ENCODE assay signal across 10 cellular contexts in genomic region chr14:34692898-34693227, GRCh38. TPM values are rescaled to one million over a fixed set of nuclear protein-coding genes. Genes with fewer than 3 reads are reported as not detected.
DNase-seq lines count a peak whose midpoint lies in the region; ATAC-seq, FAIRE-seq and TF ChIP-seq lines count a peak whose summit lies in the region.
"Had no signal": no experiment of that assay in that cellular context is flagged by ENCODE, and none has a peak within 500 bp of the region (broad histone marks: within the 10 kb centered on the region; RNA-seq: fewer than 3 reads in every experiment).

No MANE protein-coding gene starts in this region.

- no peak for FAIRE-seq in H1 (lab: Jason Lieb, UNC)
- FAIRE-seq: bronchial epithelial cell had no signal

- H3K27me3 Mint-ChIP-seq in naive thymus-derived CD4-positive, alpha-beta T cell, result peaks cover 0 to 12% (median 0%) of the 10 kb centered on the region in 5 donors

- H3K4me1 ChIP-seq in heart left ventricle (peaks cover 0 to 10% (median 0%) of the 10 kb centered on the region in 12 donors), H1 (replicated peaks in 1 of 4; ENCODE audit: control insufficient read depth in 3 of 4, insufficient read depth in 4 of 4, low read length in 3 of 4) (peaks cover 0 to 6% (median under 1%) of the 10 kb centered on the region in 4 experiments; a peak in 3 of 7 replicates), upper lobe of left lung (peaks cover 0 to 9% (median 1%) of the 10 kb centered on the region in 4 donors)
- peaks cover 0 to 5% of the 10 kb centered on the region in 2 donors for H3K4me1 ChIP-seq in naive thymus-derived CD4-positive, alpha-beta T cell (ENCODE audit: control insufficient read depth in 2 of 2, insufficient read depth in 2 of 2, low read length in 2 of 2)

- H3K79me2 ChIP-seq in H1 (ENCODE audit: control insufficient read depth in 1 of 2, insufficient read depth in 2 of 2, low read length in 2 of 2), result no peaks in the 10 kb centered on the region

- no peaks in the 10 kb centered on the region for H3K9me3 ChIP-seq in heart left ventricle
- no peaks in the 10 kb centered on the region for H3K9me3 ChIP-seq in H1 (ENCODE audit: insufficient read depth in 2 of 2, low read depth in 1 of 2, low read length in 1 of 2)
- no peaks in the 10 kb centered on the region for H3K9me3 ChIP-seq in naive thymus-derived CD4-positive, alpha-beta T cell (ENCODE audit: control insufficient read depth in 2 of 3, low read length in 3 of 3)
- H3K9me3 ChIP-seq in upper lobe of left lung, result no peaks in the 10 kb centered on the region

- no peak for TF ChIP-seq RAD21 in H1 (IDR thresholded peaks at IDR 0.05 in 1 of 2, conservative IDR thresholded peaks at IDR 0.05 in 1 of 2; ENCODE audit: low read depth in 2 of 2, low read length in 2 of 2)

- WGBS in heart left ventricle, 4 donors, result 73 to 86% (median 78%) methylated on average over 2 of the region's 2 CpGs
- 83% methylated on average over 2 of the region's 2 CpGs; no CpG with 5 or more reads in 1 of the 2 experiments for WGBS in H1 (ENCODE audit: extremely low coverage in 1 of 2, insufficient coverage in 1 of 2, insufficient read length in 1 of 2, insufficient replicate concordance in 2 of 2, low coverage in 1 of 2, low lambda C conversion rate in 2 of 2, missing lambda C conversion rate in 1 of 2), 2 experiments
- 79 to 84% methylated on average over 2 of the region's 2 CpGs for WGBS in upper lobe of left lung, 2 donors

- intact Hi-C loops in heart left ventricle (cut with DNase I), result no loop called here
- intact Hi-C loops in Right ventricle myocardium superior (cut with DNase I), result no loop called here
- intact Hi-C loops in naive thymus-derived CD4-positive, alpha-beta T cell (cut with micrococcal nuclease), result loop anchor here in 1 of 2 donors (2.0 kb wide), 1 partner anchor 22 kb away; the partner anchor contains the start of gene CFL2

- no peak overlapping the region for H4K5ac ChIP-seq in H1 (ENCODE audit: insufficient read length, low read depth, low read length)

- no peak overlapping the region for H4K8ac ChIP-seq in H1 (ENCODE audit: extremely low read depth, insufficient read depth, low read length)

- H3K23me2 ChIP-seq in H1 (ENCODE audit: low read depth, low read length), result no peaks in the 10 kb centered on the region

- no peak for ATAC-seq in heart left ventricle
- ATAC-seq in Right ventricle myocardium superior (ENCODE audit: poor library complexity), result no peak
- ATAC-seq in naive thymus-derived CD4-positive, alpha-beta T cell, result no peak
- no peak for ATAC-seq in upper lobe of left lung (ENCODE audit: low FRiP score in 2 of 2)
- no peak for ATAC-seq in GM18870 (IDR thresholded peaks at IDR 0.05; ENCODE audit: unreplicated experiment)
- ATAC-seq in HG02759 (IDR thresholded peaks at IDR 0.05; ENCODE audit: unreplicated experiment), result no peak

- TF ChIP-seq CTCF in heart left ventricle (IDR thresholded peaks at IDR 0.05), result no peak
- TF ChIP-seq CTCF in H1 (IDR thresholded peaks at IDR 0.05; ENCODE audit: control extremely low read depth in 1 of 3, insufficient read depth in 1 of 3, low read depth in 1 of 3, low read length in 3 of 3), result no peak
- TF ChIP-seq CTCF in upper lobe of left lung (IDR thresholded peaks at IDR 0.05), result no peak
- TF ChIP-seq CTCF in GM13976 (IDR thresholded peaks at IDR 0.05; ENCODE audit: borderline replicate concordance, control extremely low read depth, extremely low read depth, insufficient read depth, missing control alignments), result no peak

- H2BK15ac ChIP-seq in H1 (ENCODE audit: low read length), result no peak overlapping the region

- no peaks in the 10 kb centered on the region for H4K20me1 ChIP-seq in H1 (replicated peaks in 1 of 2; ENCODE audit: control insufficient read depth in 1 of 2, insufficient read depth in 2 of 2, low read length in 2 of 2)

- H3K36me3 Mint-ChIP-seq in naive thymus-derived CD4-positive, alpha-beta T cell, result no peaks in the 10 kb centered on the region
- H3K36me3 Mint-ChIP-seq: IgD-negative memory B cell had no signal

- TF ChIP-seq POLR2A in heart left ventricle (IDR thresholded peaks at IDR 0.05) (no peak), H1 (IDR thresholded peaks at IDR 0.05; ENCODE audit: control extremely low read depth in 1 of 2, low read depth in 2 of 2, low read length in 2 of 2) (no peak), upper lobe of left lung (IDR thresholded peaks at IDR 0.05) (no peak)

- no peak for TF ChIP-seq EP300 in H1 (IDR thresholded peaks at IDR 0.05; ENCODE audit: borderline replicate concordance in 1 of 2, low read depth in 2 of 2, low read length in 2 of 2)
- no peak for TF ChIP-seq EP300 in upper lobe of left lung (IDR thresholded peaks at IDR 0.05)

- peaks cover 0 to 2% (median 0%) of the 10 kb centered on the region in 11 donors for H3K9me3 Mint-ChIP-seq in naive thymus-derived CD4-positive, alpha-beta T cell
- H3K9me3 Mint-ChIP-seq: IgD-negative memory B cell had no signal

- H2BK20ac ChIP-seq in H1 (ENCODE audit: low read length), result peak overlapping the region; percentile 24; the same call in 1 of the 2 replicates

- no peak overlapping the region for H3K56ac ChIP-seq in H1 (replicated peaks; ENCODE audit: insufficient read length, low read depth, low read length)

- no peaks in the 10 kb centered on the region for H3K79me1 ChIP-seq in H1 (ENCODE audit: low read depth, low read length)

- H3K4me2 ChIP-seq in H1 (ENCODE audit: insufficient read depth in 1 of 2, low read depth in 2 of 2, low read length in 2 of 2), result peak overlapping the region; percentile 26 to 55; a peak in 1 of 4 replicates

- H3K27me3 ChIP-seq in heart left ventricle (no peaks in the 10 kb centered on the region), H1 (replicated peaks in 1 of 4; ENCODE audit: control insufficient read depth in 3 of 4, extremely low read depth in 1 of 4, insufficient read depth in 3 of 4, low read length in 3 of 4) (0 out of 7 replicates have a peak, but pooled peaks cover 0 to 2% (median 0%) of the 10 kb centered on the region in 4 experiments), upper lobe of left lung (no peaks in the 10 kb centered on the region)
- no peaks in the 10 kb centered on the region for H3K27me3 ChIP-seq in naive thymus-derived CD4-positive, alpha-beta T cell (ENCODE audit: control insufficient read depth in 2 of 2, insufficient read depth in 2 of 2, low read length in 2 of 2)

- CTCF ChIA-PET in H1 (lab: Charles Lee; ENCODE audit: partially characterized antibody), result interaction anchor here (0.6 to 2.4 kb wide), 5 partner anchors 8 to 40 kb away, joined by 5 to 9 read pairs (median 6); no protein-coding TSS in a partner anchor
- CTCF ChIA-PET in naive thymus-derived CD4-positive, alpha-beta T cell (lab: Charles Lee), result interaction anchor here (0.6 to 1.1 kb wide), 2 partner anchors 33 to 729 kb away, joined by 3 to 4 read pairs; no protein-coding TSS in a partner anchor

- POLR2A ChIA-PET in H1 (lab: Charles Lee; ENCODE audit: partially characterized antibody), result interaction anchor here (0.6 to 3.5 kb wide), 15 partner anchors 11 to 1432 kb away, joined by 3 to 31 read pairs (median 4); partner anchors contain the start of genes BAZ1A, CFL2 and EGLN3
- POLR2A ChIA-PET in naive thymus-derived CD4-positive, alpha-beta T cell (lab: Charles Lee), result interaction anchor here (0.7 kb wide), 1 partner anchor 13 kb away, joined by 3 read pairs; no protein-coding TSS in a partner anchor

- peak overlapping the region in 2 of 9 donors; percentile 11 to 70 for H3K27ac Mint-ChIP-seq in naive thymus-derived CD4-positive, alpha-beta T cell

- H2BK12ac ChIP-seq in H1 (ENCODE audit: low read depth, low read length), result no peak overlapping the region

- H2BK120ac ChIP-seq in H1 (replicated peaks; ENCODE audit: low read depth, low read length), result no peak overlapping the region

- H3K4ac ChIP-seq in H1 (replicated peaks; ENCODE audit: insufficient read length, low read depth, low read length), result no peak overlapping the region

- no peak overlapping the region for H2AK5ac ChIP-seq in H1 (ENCODE audit: low read depth, low read length)

- peaks cover 8 to 14% (median 12%) of the 10 kb centered on the region in 7 donors for H3K4me1 Mint-ChIP-seq in naive thymus-derived CD4-positive, alpha-beta T cell

- in situ Hi-C loops in GM13976 (cut with MboI; ENCODE audit: low sequenced_read_pairs, unreplicated experiment), result no loop called here

- H3K4me3 Mint-ChIP-seq in naive thymus-derived CD4-positive, alpha-beta T cell, result peak overlapping the region; percentile 25 to 82 (median 64)

- 0 out of 2 replicates have a peak overlapping the region, but pooled peaks have one; percentile 21 for H2AFZ ChIP-seq in H1 (ENCODE audit: low read length)

- H3K18ac ChIP-seq in H1 (ENCODE audit: extremely low read depth, low read length), result no peak overlapping the region

- H3K23ac ChIP-seq in H1 (ENCODE audit: insufficient read length), result no peak overlapping the region

- H3K27ac ChIP-seq in heart left ventricle, result no peak overlapping the region
- no peak overlapping the region for H3K27ac ChIP-seq in H1 (ENCODE audit: low read depth, low read length)
- no peak overlapping the region for H3K27ac ChIP-seq in naive thymus-derived CD4-positive, alpha-beta T cell (ENCODE audit: low read depth, low read length)
- H3K27ac ChIP-seq in upper lobe of left lung, result no peak overlapping the region

- DNase-seq in heart left ventricle, result no peak
- no peak for DNase-seq in Right ventricle myocardium superior
- no peak for DNase-seq in H1 (ENCODE audit: low read depth in 1 of 2, low spot score in 2 of 2)
- DNase-seq in naive thymus-derived CD4-positive, alpha-beta T cell, result no peak
- DNase-seq in upper lobe of left lung, result no peak
- no peak for DNase-seq in GM13976 (ENCODE audit: low spot score)

- H3K14ac ChIP-seq in H1 (ENCODE audit: insufficient read length), result no peak overlapping the region

- H3K4me3 ChIP-seq in heart left ventricle, result peak overlapping the region in 10 of 12 donors; percentile 25 to 50 (median 40)
- H3K4me3 ChIP-seq in H1 (ENCODE audit: extremely low read depth in 1 of 4, insufficient read depth in 2 of 4, low read depth in 3 of 4, low read length in 4 of 4), result no peak overlapping the region
- no peak overlapping the region for H3K4me3 ChIP-seq in naive thymus-derived CD4-positive, alpha-beta T cell (ENCODE audit: low read length)
- H3K4me3 ChIP-seq in upper lobe of left lung, result peak overlapping the region in 3 of 4 donors; percentile 36 to 50 (median 48)

- no peak overlapping the region for H4K91ac ChIP-seq in H1 (replicated peaks; ENCODE audit: insufficient read length, low read length)

- no peak overlapping the region for H3K9ac ChIP-seq in H1 (replicated peaks in 1 of 4; ENCODE audit: extremely low read depth in 1 of 4, low read depth in 3 of 4, low read length in 3 of 4)

- no peaks in the 10 kb centered on the region for H3K36me3 ChIP-seq in heart left ventricle
- H3K36me3 ChIP-seq in H1 (ENCODE audit: control insufficient read depth in 2 of 4, insufficient read depth in 4 of 4, low read length in 3 of 4), result no peaks in the 10 kb centered on the region; a peak in 1 of 8 replicates
- no peaks in the 10 kb centered on the region for H3K36me3 ChIP-seq in naive thymus-derived CD4-positive, alpha-beta T cell (ENCODE audit: control insufficient read depth in 2 of 3, insufficient read depth in 3 of 3, low read length in 3 of 3)
- H3K36me3 ChIP-seq in upper lobe of left lung, result no peaks in the 10 kb centered on the region

- H2BK5ac ChIP-seq in H1 (ENCODE audit: low read depth, low read length), result no peak overlapping the region

RNA-seq across cellular contexts. Expression of gene CFL2, which starts 21.5 kb away (rescaled TPM):
- total RNA-seq in heart left ventricle, result 1,000 to 10,000 TPM in 2 of 9 donors, 100 to 1,000 TPM in 7; 381 to 1,097 (median 604) TPM
- polyA plus RNA-seq in heart left ventricle, result 100 to 1,000 TPM; 381 to 556 TPM
- 363 TPM for total RNA-seq in Right ventricle myocardium superior
- 18.1 and 20.5 TPM in 2 replicates for total RNA-seq in H1 (2021; fragmentation: NEBNext Ultra II Directional; extraction: Animal tissue kit (Norgen Biotek cat#: 25700))
- 5.2 and 9.7 TPM in 2 replicates for polyA plus RNA-seq in H1 (2011; rRNA removed)
- polyA plus RNA-seq in H1 (2011; cell fraction: cytosol; rRNA removed), result 8.8 TPM
- 2.6 TPM for polyA plus RNA-seq in H1 (2011; cell fraction: nucleus; rRNA removed)
- 7.8 to 18.4 TPM (median 8.7 TPM) in 4 replicates for polyA plus RNA-seq in H1 (2012, experiment 1 of 2)
- 2.2 TPM for polyA plus RNA-seq in H1 (2012, experiment 2 of 2)
- 10.8 TPM for polyA plus RNA-seq in H1 (2013, experiment 1 of 2)
- 11.3 TPM for polyA plus RNA-seq in H1 (2013, experiment 2 of 2)
- 9.7 and 15.4 TPM in 2 replicates for polyA minus RNA-seq in H1 (2011; rRNA and poly(A)+ RNA removed)
- polyA minus RNA-seq in H1 (2011; cell fraction: cytosol; rRNA and poly(A)+ RNA removed), result 4.3 TPM
- polyA minus RNA-seq in H1 (2011; cell fraction: nucleus; rRNA and poly(A)+ RNA removed), result 10.5 TPM
- 10 to 100 TPM in 4 of 5 experiments, 1 to 10 TPM in 1; 5.2 to 34.2 (median 11.7) TPM for total RNA-seq in naive thymus-derived CD4-positive, alpha-beta T cell
- 1 to 10 TPM; 3.6 to 6.3 TPM for polyA plus RNA-seq in naive thymus-derived CD4-positive, alpha-beta T cell
- total RNA-seq in upper lobe of left lung, result 10 to 100 TPM in 5 of 6 donors, 1 to 10 TPM in 1; 8.4 to 51.6 (median 40.7) TPM

Comparison
In these comparisons a context has a peak if more than half of its experiments do, and no peak if none do; other contexts are left out.
1. H3K4me3 ChIP-seq: peak in heart left ventricle (10 of 12) and upper lobe of left lung (3 of 4); none in H1 (0 of 4) and naive thymus-derived CD4-positive, alpha-beta T cell (single experiment).